Comparison of ENCODE assay signal across 23 cellular contexts in genomic region chr7:129919492-129919891, GRCh38.
"Had no signal": no experiment of that assay in that cellular context is flagged by ENCODE, and none has a peak within 500 bp of the region (broad histone marks: within the 10 kb centered on the region; RNA-seq: fewer than 3 reads in every experiment).

No MANE protein-coding gene starts in this region.

- DNase-seq: activated CD4-positive, alpha-beta T cell treated with anti-CD3 and anti-CD28 coated beads, Interleukin-2, amount 50 U/mL, for 48 hours; activated gamma-delta T cell treated with Interleukin-2 at 50 U/mL for 16 hours; activated naive CD8-positive, alpha-beta T cell treated with anti-CD3 and anti-CD28 coated beads for 36 hours; amygdala; body of pancreas; central memory CD4-positive, alpha-beta T cell; colonic mucosa; endodermal cell; heart left ventricle; kidney; left lung; mucosa of descending colon; naive B cell; retina; stimulated activated CD4-positive, alpha-beta T cell treated with anti-CD3 and anti-CD28 coated beads, Interleukin-2, amount 100 ng/mL, for 24 hours; stimulated activated naive CD8-positive, alpha-beta T cell treated with anti-CD3 and anti-CD28 coated beads, Interleukin-15, Interleukin-2, amounts not matched to agents 100 U/mL and 50 U/mL, for 24 hours; substantia nigra; tibial artery; uterus; WERI-Rb-1 had no signal

- H3K36me3 ChIP-seq: colonic mucosa, left lung, neutrophil, tibial artery, uterus had no signal

- H3K27ac ChIP-seq: colonic mucosa, heart left ventricle, left lung, neutrophil, tibial artery, uterus, WERI-Rb-1 had no signal

- H3K4me3 ChIP-seq: body of pancreas, colonic mucosa, heart left ventricle, left lung, mucosa of descending colon, tibial artery, uterus had no signal

- H3K9me3 Mint-ChIP-seq: activated naive CD8-positive, alpha-beta T cell treated with anti-CD3 and anti-CD28 coated beads for 36 hours; endodermal cell; memory B cell; naive B cell had no signal

- H3K27me3 Mint-ChIP-seq: activated naive CD8-positive, alpha-beta T cell treated with anti-CD3 and anti-CD28 coated beads for 36 hours; memory B cell; naive B cell had no signal

- FAIRE-seq: frontal cortex, kidney had no signal

- H3K9me3 ChIP-seq: body of pancreas, colonic mucosa, heart left ventricle, left lung, mucosa of descending colon, neutrophil, tibial artery, uterus had no signal

- H3K27ac Mint-ChIP-seq: activated naive CD8-positive, alpha-beta T cell treated with anti-CD3 and anti-CD28 coated beads for 36 hours; endodermal cell; memory B cell had no signal

- ATAC-seq: body of pancreas; heart left ventricle; mucosa of descending colon; stimulated activated naive CD8-positive, alpha-beta T cell treated with anti-CD3 and anti-CD28 coated beads, Interleukin-15, Interleukin-2, amounts not matched to agents 100 U/mL and 50 U/mL, for 24 hours had no signal

- H3K27me3 ChIP-seq: body of pancreas, colonic mucosa, heart left ventricle, left lung, neutrophil, tibial artery, uterus had no signal

- H3K4me3 Mint-ChIP-seq: activated naive CD8-positive, alpha-beta T cell treated with anti-CD3 and anti-CD28 coated beads for 36 hours; endodermal cell; memory B cell; naive B cell had no signal
